Comparison of ENCODE assay signal across 21 cellular contexts in genomic region chr10:124042656-124043309, GRCh38. TPM values are rescaled to one million over a fixed set of nuclear protein-coding genes. Genes with fewer than 3 reads are reported as not detected.
DNase-seq lines count a peak whose midpoint lies in the region; ATAC-seq and TF ChIP-seq lines count a peak whose summit lies in the region.
"Had no signal": no experiment of that assay in that cellular context is flagged by ENCODE, and none has a peak within 500 bp of the region (broad histone marks: within the 10 kb centered on the region; RNA-seq: fewer than 3 reads in every experiment).

No MANE protein-coding gene starts in this region.

- DNase-seq in OCI-LY7 (ENCODE audit: low spot score): no peak
- no peak for DNase-seq in esophagus squamous epithelium (lab: John Stamatoyannopoulos, UW)
- peak; percentile 71 for DNase-seq in pons (ENCODE audit: low spot score)
- DNase-seq in testis: no peak
- no peak for DNase-seq in NCI-H1694 treated with DMSO at 0.1 percent for 48 hours (lab: John Stamatoyannopoulos, UW)
- no peak for DNase-seq in activated CD4-positive, CD25-positive, alpha-beta regulatory T cell treated with anti-CD3 and anti-CD28 coated beads, Interleukin-2, amount 50 U/mL, for 72 hours
- DNase-seq: activated gamma-delta T cell; CD8-positive, alpha-beta memory T cell; dermis blood vessel endothelial cell; mesenchymal stem cell; NCI-H1436 treated with DMSO at 0.1 percent for 48 hours; NCI-H2171; NCI-H69; PC-9; stimulated activated CD4-positive, alpha-beta T cell treated with anti-CD3 and anti-CD28 coated beads, Interleukin-2, amount 100 ng/mL, for 24 hours; stimulated activated naive CD4-positive, alpha-beta T cell treated with Interleukin-2 at 50 U/mL for 16 hours; tibial artery had no signal

- POLR2A ChIA-PET in OCI-LY7 (lab: Charles Lee): interaction anchor here (1.0 to 1.9 kb wide), 8 partner anchors 9 to 65 kb away, joined by 3 to 8 read pairs (median 4); no protein-coding TSS in a partner anchor

- TF ChIP-seq CTCF in DOHH2 (IDR thresholded peaks at IDR 0.05; ENCODE audit: low read depth, low read length, poor library complexity, severe bottlenecking) (no peak), OCI-LY7 (conservative IDR thresholded peaks at IDR 0.05; ENCODE audit: low read length) (no peak), esophagus squamous epithelium (IDR thresholded peaks at IDR 0.05) (no peak), testis (IDR thresholded peaks at IDR 0.05) (no peak)

- H3K27ac ChIP-seq in DOHH2 (ENCODE audit: low read depth, low read length) (peak overlapping the region; percentile 86), OCI-LY7 (ENCODE audit: low read depth, low read length, poor library complexity, severe bottlenecking) (peak overlapping the region; percentile 63), esophagus squamous epithelium (peak overlapping the region in 3 of 4 donors; percentile 24 to 43 (median 31)), testis (no peak overlapping the region)
- H3K27ac ChIP-seq: PC-9, tibial artery had no signal

- H3K4me3 ChIP-seq in DOHH2 (ENCODE audit: low read length) (peak overlapping the region; percentile 62), OCI-LY7 (ENCODE audit: low read depth, low read length, poor library complexity, severe bottlenecking) (peak overlapping the region; percentile 18), esophagus squamous epithelium (no peak overlapping the region), testis (no peak overlapping the region)
- H3K4me3 ChIP-seq: adrenal gland, PC-9, tibial artery had no signal

- peaks cover 4% of the 10 kb centered on the region for H3F3A ChIP-seq in DOHH2 (ENCODE audit: control insufficient read depth, insufficient read depth)

- no peak for ATAC-seq in GM21367 (IDR thresholded peaks at IDR 0.05; ENCODE audit: unreplicated experiment)
- ATAC-seq: natural killer cell treated with Interleukin-12 subunit alpha and Interleukin-12 subunit beta and Interleukin-15 and Interleukin-18, amount 100 ng/mL, for 72 hours had no signal

- H2AFZ ChIP-seq in OCI-LY7 (ENCODE audit: low read length): no peak overlapping the region; the same call in 1 of the 2 replicates
- H2AFZ ChIP-seq: PC-9 had no signal

- H3K9me2 ChIP-seq in DOHH2 (replicated peaks; ENCODE audit: control insufficient read depth, low read length) (no peaks in the 10 kb centered on the region), OCI-LY7 (ENCODE audit: insufficient read depth, low read length) (no peaks in the 10 kb centered on the region)

- TF ChIP-seq POLR2A in esophagus squamous epithelium (IDR thresholded peaks at IDR 0.05): no peak
- no peak for TF ChIP-seq POLR2A in testis (IDR thresholded peaks at IDR 0.05)

- H3K36me3 ChIP-seq in DOHH2 (ENCODE audit: control insufficient read depth, low read length) (peaks cover 72% of the 10 kb centered on the region), OCI-LY7 (ENCODE audit: insufficient read depth, low read length) (peaks cover 42% of the 10 kb centered on the region), esophagus squamous epithelium (peaks cover 0 to 38% (median 0%) of the 10 kb centered on the region in 3 donors), testis (ENCODE audit: low read depth, missing control alignments) (no peaks in the 10 kb centered on the region)

- CTCF ChIA-PET in OCI-LY7 (lab: Charles Lee; ENCODE audit: unreplicated experiment): no interaction called here

- intact Hi-C loops in OCI-LY7 (cut with micrococcal nuclease; ENCODE audit: unreplicated experiment): no loop called here
- intact Hi-C loops in esophagus squamous epithelium (cut with DNase I): no loop called here
- intact Hi-C loops in testis (cut with DNase I; ENCODE audit: low total_unique reads): no loop called here

- 15 to 60% methylated on average over 5 to 8 of the region's 8 CpGs for WGBS in esophagus squamous epithelium, 2 donors
- 51 to 55% methylated on average over 8 of the region's 8 CpGs for WGBS in testis, 2 donors

- peak overlapping the region; percentile 84 for H3K4me2 ChIP-seq in DOHH2 (ENCODE audit: low read length)
- peak overlapping the region; percentile 58 for H3K4me2 ChIP-seq in OCI-LY7 (ENCODE audit: low read length)
- H3K4me2 ChIP-seq: PC-9 had no signal

- H3K4me1 ChIP-seq in DOHH2 (ENCODE audit: control insufficient read depth, low read length): peaks cover 35% of the 10 kb centered on the region
- H3K4me1 ChIP-seq in OCI-LY7 (ENCODE audit: insufficient read depth, low read length, poor library complexity, severe bottlenecking): peaks cover 19% of the 10 kb centered on the region
- peaks cover 0 to 47% (median 30%) of the 10 kb centered on the region in 3 donors for H3K4me1 ChIP-seq in esophagus squamous epithelium
- H3K4me1 ChIP-seq in testis: peaks cover 6% of the 10 kb centered on the region
- H3K4me1 ChIP-seq: tibial artery had no signal

- H3K27me3 ChIP-seq in DOHH2 (ENCODE audit: control insufficient read depth, low read length) (no peaks in the 10 kb centered on the region), esophagus squamous epithelium (no peaks in the 10 kb centered on the region), testis (no peaks in the 10 kb centered on the region)
- H3K27me3 ChIP-seq: adrenal gland, tibial artery had no signal

- no peaks in the 10 kb centered on the region for H4K20me1 ChIP-seq in DOHH2 (ENCODE audit: control insufficient read depth, insufficient read depth, low read depth, low read length)
- H4K20me1 ChIP-seq in OCI-LY7 (ENCODE audit: insufficient read depth, low read length): no peaks in the 10 kb centered on the region

- H3K9me3 ChIP-seq in DOHH2 (ENCODE audit: control insufficient read depth, insufficient read depth, low read length): no peaks in the 10 kb centered on the region
- H3K9me3 ChIP-seq in OCI-LY7 (ENCODE audit: low read length): no peaks in the 10 kb centered on the region
- H3K9me3 ChIP-seq in esophagus squamous epithelium: no peaks in the 10 kb centered on the region
- H3K9me3 ChIP-seq in testis: no peaks in the 10 kb centered on the region
- H3K9me3 ChIP-seq: adrenal gland, tibial artery had no signal

- H3K79me2 ChIP-seq in DOHH2 (ENCODE audit: control insufficient read depth, low read length) (peaks cover 35% of the 10 kb centered on the region), OCI-LY7 (ENCODE audit: insufficient read depth, low read depth, low read length) (no peaks in the 10 kb centered on the region)

- no TSS peak for BruUV-seq in OCI-LY7 (replicated peaks; lab: Mats Ljungman, UMichigan)

RNA-seq across cellular contexts. Expression of gene CHST15, which starts 50.6 kb away (rescaled TPM):
- 19.9 and 26.4 TPM in 2 replicates for total RNA-seq in OCI-LY7 (2014; rRNA removed; shearing (Covaris generic))
- 14.7 and 19.2 TPM in 2 replicates for total RNA-seq in OCI-LY7 (2022)
- 10 to 100 TPM in 2 of 4 donors, 1 to 10 TPM in 2; 4.0 to 23.0 (median 13.8) TPM for total RNA-seq in esophagus squamous epithelium
- total RNA-seq in testis: 10 to 100 TPM in 1 of 2 donors, 1 to 10 TPM in 1; 9.3 to 11.5 TPM
- polyA plus RNA-seq in testis (ENCODE audit: insufficient read depth, low read depth, low replicate concordance): 12.8 TPM
- polyA plus RNA-seq: CD8-positive, alpha-beta memory T cell had no signal

Comparison
In these comparisons a context has a peak if more than half of its experiments do, and no peak if none do; other contexts are left out.
1. H3K27ac ChIP-seq: peak in DOHH2 (single experiment), OCI-LY7 (single experiment) and esophagus squamous epithelium (3 of 4); none in testis (0 of 2).
2. H3K4me3 ChIP-seq: peak in DOHH2 (single experiment) and OCI-LY7 (single experiment); none in esophagus squamous epithelium (0 of 4) and testis (0 of 2).